ENCODE assay signal across 25 cellular contexts in the genomic region with DNA sequence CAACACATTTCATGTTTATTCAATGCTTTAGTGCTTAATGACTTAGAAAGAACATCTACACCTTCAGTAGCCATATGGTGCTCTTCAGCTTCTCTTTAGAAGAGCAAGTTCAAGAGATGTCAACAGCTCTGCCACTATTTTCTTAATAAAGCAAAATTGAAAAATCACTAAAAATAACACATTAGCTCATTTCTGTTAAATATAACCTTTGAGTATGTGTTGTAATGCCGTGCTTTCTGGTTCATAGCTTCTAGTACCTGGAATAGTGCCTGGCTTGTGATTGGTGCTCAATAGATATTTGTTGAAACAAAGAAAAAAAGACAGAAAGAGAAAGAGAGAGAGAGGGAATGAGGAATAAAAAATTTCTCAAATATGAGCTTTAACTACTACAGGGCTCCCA.
"Had no signal": no experiment of that assay in that cellular context is flagged by ENCODE, and none has a peak within 500 bp of the region (broad histone marks: within the 10 kb centered on the region; RNA-seq: fewer than 3 reads in every experiment).

No MANE protein-coding gene starts in this region.

- DNase-seq: dermis blood vessel endothelial cell; effector memory CD4-positive, alpha-beta T cell; erythroblast; esophagus squamous epithelium; hypothalamus; immature natural killer cell; islet precursor cell; mesendoderm; midbrain; naive thymus-derived CD4-positive, alpha-beta T cell; sigmoid colon; spleen; stimulated activated CD4-positive, alpha-beta T cell treated with anti-CD3 and anti-CD28 coated beads, Interleukin-4, amount 100 ng/mL, for 4 hours had no signal

- H2AFZ ChIP-seq: neural progenitor cell, parathyroid adenoma had no signal

- H3K9ac ChIP-seq: neural progenitor cell, parathyroid adenoma had no signal

- H3K4me2 ChIP-seq: neural progenitor cell had no signal

- H3K4me1 Mint-ChIP-seq: immature natural killer cell; naive thymus-derived CD4-positive, alpha-beta T cell; nephron; neural progenitor cell; stimulated activated memory B cell treated with anti-CD40 and anti-IgM and Interleukin-4, amounts not matched to agents 10 μg/mL and 1 μg/mL and 100 μg/mL, for 72 hours had no signal

- H3K4me1 ChIP-seq: esophagus squamous epithelium, neural progenitor cell, parathyroid adenoma, right atrium auricular region, sigmoid colon, spleen, tibial nerve had no signal

- H3K27ac ChIP-seq: coronary artery, esophagus squamous epithelium, neural progenitor cell, parathyroid adenoma, right atrium auricular region, sigmoid colon, spleen, thoracic aorta, tibial nerve had no signal

- H3K9me3 ChIP-seq: esophagus squamous epithelium, right atrium auricular region, sigmoid colon, spleen, thoracic aorta, tibial nerve had no signal

- FAIRE-seq: endothelial cell of umbilical vein, frontal cortex had no signal

- H3K27me3 Mint-ChIP-seq: progenitor cell of endocrine pancreas had no signal

- H3K4me3 ChIP-seq: coronary artery, esophagus squamous epithelium, neural progenitor cell, right atrium auricular region, sigmoid colon, spleen, thoracic aorta, tibial nerve had no signal

- H3K79me2 ChIP-seq: parathyroid adenoma had no signal

- ATAC-seq: naive thymus-derived CD4-positive, alpha-beta T cell; stimulated activated memory B cell treated with anti-CD40 and anti-IgM and Interleukin-4, amounts not matched to agents 10 μg/mL and 1 μg/mL and 100 μg/mL, for 72 hours had no signal

- H3K27ac Mint-ChIP-seq: immature natural killer cell; naive thymus-derived CD4-positive, alpha-beta T cell; nephron; neural progenitor cell; progenitor cell of endocrine pancreas; stimulated activated memory B cell treated with anti-CD40 and anti-IgM and Interleukin-4, amounts not matched to agents 10 μg/mL and 1 μg/mL and 100 μg/mL, for 72 hours; stimulated activated naive CD8-positive, alpha-beta T cell treated with anti-CD3 and anti-CD28 coated beads, Interleukin-15, Interleukin-2, amounts not matched to agents 100 ng/mL and 50 ng/mL, for 24 hours had no signal

- H3K36me3 Mint-ChIP-seq: immature natural killer cell; naive thymus-derived CD4-positive, alpha-beta T cell; neural progenitor cell; stimulated activated memory B cell treated with anti-CD40 and anti-IgM and Interleukin-4, amounts not matched to agents 10 μg/mL and 1 μg/mL and 100 μg/mL, for 72 hours had no signal

- H3K9me3 Mint-ChIP-seq: nephron; neural progenitor cell; stimulated activated memory B cell treated with anti-CD40 and anti-IgM and Interleukin-4, amounts not matched to agents 10 μg/mL and 1 μg/mL and 100 μg/mL, for 72 hours; stimulated activated naive CD8-positive, alpha-beta T cell treated with anti-CD3 and anti-CD28 coated beads, Interleukin-15, Interleukin-2, amounts not matched to agents 100 ng/mL and 50 ng/mL, for 24 hours had no signal

- H3K27me3 ChIP-seq: esophagus squamous epithelium, neural progenitor cell, right atrium auricular region, sigmoid colon, spleen, tibial nerve had no signal

- H3K36me3 ChIP-seq: esophagus squamous epithelium, neural progenitor cell, right atrium auricular region, sigmoid colon, spleen, thoracic aorta, tibial nerve had no signal

- H3K4me3 Mint-ChIP-seq: immature natural killer cell; naive thymus-derived CD4-positive, alpha-beta T cell; nephron; neural progenitor cell; stimulated activated memory B cell treated with anti-CD40 and anti-IgM and Interleukin-4, amounts not matched to agents 10 μg/mL and 1 μg/mL and 100 μg/mL, for 72 hours; stimulated activated naive CD8-positive, alpha-beta T cell treated with anti-CD3 and anti-CD28 coated beads, Interleukin-15, Interleukin-2, amounts not matched to agents 100 ng/mL and 50 ng/mL, for 24 hours had no signal
